Comparison of ENCODE assay signal across 30 cellular contexts in genomic region chr1:98019747-98020146, GRCh38.
"Had no signal": no experiment of that assay in that cellular context is flagged by ENCODE, and none has a peak within 500 bp of the region (broad histone marks: within the 10 kb centered on the region; RNA-seq: fewer than 3 reads in every experiment).

No MANE protein-coding gene starts in this region.

- H3K36me3 ChIP-seq: adrenal gland, Peyer's patch, SJSA1 had no signal

- H3K27me3 ChIP-seq: adrenal gland, Peyer's patch, SJSA1 had no signal

- H3K27ac ChIP-seq: adrenal gland, Peyer's patch, SJSA1, VCaP had no signal

- H3K4me3 ChIP-seq: adrenal gland, K562, Peyer's patch, SJSA1 had no signal

- H3K4me1 ChIP-seq: adrenal gland, Peyer's patch, SJSA1 had no signal

- H3K9me3 ChIP-seq: adrenal gland, Peyer's patch, SJSA1 had no signal

- DNase-seq: activated B cell treated with CpG ODN at 0.5 μM for 24 hours; activated CD4-positive, alpha-beta memory T cell treated with anti-CD3 and anti-CD28 coated beads for 36 hours; activated CD4-positive, alpha-beta T cell treated with anti-CD3 and anti-CD28 coated beads for 4 hours; activated CD4-positive, alpha-beta T cell treated with anti-CD3 and anti-CD28 coated beads, Interleukin-2, amount 50 U/mL, for 1 hour; activated CD4-positive, CD25-positive, alpha-beta regulatory T cell treated with anti-CD3 and anti-CD28 coated beads, Interleukin-2, amount 50 U/mL, for 72 hours; activated CD8-positive, alpha-beta memory T cell treated with anti-CD3 and anti-CD28 coated beads, Interleukin-2, amount 50 U/mL, for 4 hours; activated gamma-delta T cell treated with Interleukin-2 at 50 U/mL for 16 hours; activated naive CD4-positive, alpha-beta T cell treated with anti-CD3 and anti-CD28 coated beads for 36 hours; activated T-cell treated with anti-CD3 and anti-CD28 coated beads for 4 hours; activated T-cell treated with anti-CD3 and anti-CD28 coated beads, Interleukin-2, amount 50 U/mL, for 4 hours; adrenal gland; anterior cingulate cortex; central memory CD4-positive, alpha-beta T cell; MV-4-11; NCI-H1092; NCI-H1417 treated with DMSO at 0.1 percent for 48 hours; NCI-H187 treated with DMSO at 0.1 percent for 48 hours; NCI-H2081; NCI-H2171 treated with DMSO at 0.1 percent for 48 hours; NCI-H2227 treated with DMSO at 0.1 percent for 48 hours; NCI-H446 treated with DMSO at 0.1 percent for 48 hours; NCI-H524; Peyer's patch; RPMI8226; SHP77 treated with DMSO at 0.1 percent for 48 hours; SW 1271 had no signal

- ATAC-seq: activated naive CD4-positive, alpha-beta T cell treated with anti-CD3 and anti-CD28 coated beads, Interleukin-2, amount 50 U/mL, for 72 hours; activated T-cell treated with anti-CD3 and anti-CD28 coated beads, Interleukin-2, amount 50 U/mL, for 4 hours; K562 had no signal
